In the genomic region with DNA sequence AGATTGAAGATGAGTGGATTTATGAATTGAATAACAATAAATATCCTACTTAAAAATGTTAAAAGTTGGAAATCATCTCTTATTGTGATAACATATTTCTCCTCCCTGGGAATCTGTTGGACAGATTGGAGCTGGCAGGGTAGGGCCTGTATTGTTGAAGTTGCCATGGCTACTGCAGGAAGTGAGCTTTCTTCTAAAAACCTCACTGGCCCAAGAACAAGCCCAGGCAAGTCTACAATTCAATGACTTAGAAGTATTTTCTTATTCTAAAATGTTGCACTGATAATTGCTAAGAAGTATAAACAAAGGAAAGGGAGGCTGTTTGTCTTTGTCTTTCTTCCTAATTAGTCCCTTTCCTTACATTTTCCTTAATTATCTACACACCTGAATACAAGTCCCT, we compare ENCODE assay signal across 12 cellular contexts.
DNase-seq lines count a peak whose midpoint lies in the region; ATAC-seq and TF ChIP-seq lines count a peak whose summit lies in the region.
"Had no signal": no experiment of that assay in that cellular context is flagged by ENCODE, and none has a peak within 500 bp of the region (broad histone marks: within the 10 kb centered on the region; RNA-seq: fewer than 3 reads in every experiment).

No MANE protein-coding gene starts in this region.

- H3K27me3 ChIP-seq in heart right ventricle (no peaks in the 10 kb centered on the region), SJSA1 (replicated peaks) (no peaks in the 10 kb centered on the region)

- H3K36me3 ChIP-seq in heart right ventricle (no peaks in the 10 kb centered on the region), SJSA1 (no peaks in the 10 kb centered on the region)

- intact Hi-C loops in heart right ventricle (cut with DNase I) (no loop called here), Right ventricle myocardium superior (cut with DNase I) (no loop called here)

- H3K4me1 ChIP-seq in heart right ventricle, result peaks cover 0 to 26% (median 4%) of the 10 kb centered on the region in 9 donors
- H3K4me1 ChIP-seq in SJSA1 (replicated peaks), result peaks cover 28% of the 10 kb centered on the region

- H3K27ac ChIP-seq in heart right ventricle (peak overlapping the region in 5 of 10 donors; percentile 17 to 71 (median 65)), SJSA1 (peak overlapping the region; percentile 33; the same call in 1 of the 2 replicates)
- H3K27ac ChIP-seq: coronary artery had no signal

- DNase-seq in heart right ventricle (peak in 1 of 2 donors; percentile 58), Right ventricle myocardium superior (no peak), SJSA1 (ENCODE audit: low read depth in 1 of 2, low spot score in 2 of 2) (peak in 1 of 2 experiments; percentile 8), fibroblast of pulmonary artery (ENCODE audit: low read depth) (peak; percentile 90), RKO (ENCODE audit: low spot score) (no peak)
- DNase-seq: islet precursor cell; retina; stimulated activated CD8-positive, alpha-beta memory T cell treated with anti-CD3 and anti-CD28 coated beads, Interleukin-4, amount 100 ng/mL, for 48 hours had no signal

- H3K9me3 ChIP-seq in heart right ventricle (peaks cover 0 to 8% (median 0%) of the 10 kb centered on the region in 11 donors), SJSA1 (replicated peaks) (no peaks in the 10 kb centered on the region)

- ATAC-seq in heart right ventricle, result peak in 6 of 8 donors; percentile 74 to 97 (median 92)
- no peak for ATAC-seq in Right ventricle myocardium superior (ENCODE audit: poor library complexity)
- no peak for ATAC-seq in GM19467 (IDR thresholded peaks at IDR 0.05; ENCODE audit: unreplicated experiment)
- ATAC-seq in HG03442 (IDR thresholded peaks at IDR 0.05; ENCODE audit: unreplicated experiment), result no peak
- ATAC-seq in HG03460 (IDR thresholded peaks at IDR 0.05; ENCODE audit: unreplicated experiment), result no peak

- TF ChIP-seq CTCF in heart right ventricle (IDR thresholded peaks at IDR 0.05) (no peak), fibroblast of pulmonary artery (IDR thresholded peaks at IDR 0.05; ENCODE audit: low read length, missing control alignments) (no peak)

- H3K4me3 ChIP-seq in heart right ventricle (no peak overlapping the region), SJSA1 (no peak overlapping the region), fibroblast of pulmonary artery (replicated peaks; ENCODE audit: low read depth, low read length) (no peak overlapping the region)
- H3K4me3 ChIP-seq: coronary artery had no signal

Comparison
In these comparisons a context has a peak if more than half of its experiments do, and no peak if none do; other contexts are left out.
1. ATAC-seq: peak in heart right ventricle (6 of 8); none in Right ventricle myocardium superior (single experiment), GM19467 (single experiment), HG03442 (single experiment) and HG03460 (single experiment).